In the genomic region with DNA sequence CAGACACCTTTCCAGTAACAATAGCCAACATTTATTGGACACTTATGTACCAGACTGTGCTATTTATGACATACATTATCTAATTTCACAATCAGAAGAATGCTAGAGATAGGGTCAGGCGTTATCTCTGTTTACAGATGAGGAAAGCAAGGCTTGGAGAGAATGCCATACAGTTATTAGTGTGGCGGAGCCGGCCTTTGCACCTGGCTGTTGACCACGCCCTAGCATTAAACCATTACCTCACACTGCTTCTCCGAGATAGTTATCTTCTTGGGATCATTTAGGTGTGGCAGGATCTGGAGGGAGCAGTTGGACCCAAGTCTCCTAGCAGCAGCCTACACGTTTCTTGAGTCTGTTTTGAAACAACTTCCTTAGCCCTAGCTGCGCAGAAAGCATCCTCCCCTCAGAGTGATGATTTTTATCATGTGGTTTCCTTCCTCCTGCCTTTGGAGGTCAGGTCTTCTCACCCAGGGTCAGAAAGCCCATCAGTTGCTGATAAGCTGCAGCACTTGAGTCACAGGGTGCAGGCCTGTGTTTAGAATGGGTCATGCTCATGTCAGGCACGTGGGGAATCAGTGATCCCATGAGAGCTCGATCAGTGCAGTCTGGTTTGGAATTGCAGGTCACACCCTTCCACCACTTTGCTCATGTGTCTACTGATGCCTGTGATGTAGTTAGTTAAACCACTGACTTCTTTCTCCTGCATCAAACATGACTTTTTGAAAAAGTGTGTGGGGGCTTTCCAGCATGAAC, we compare ENCODE assay signal across 8 cellular contexts.
DNase-seq lines count a peak whose midpoint lies in the region; ATAC-seq and TF ChIP-seq lines count a peak whose summit lies in the region.

No MANE protein-coding gene starts in this region.

- H3K4me1 ChIP-seq in CD4-positive, CD25-positive, alpha-beta regulatory T cell (ENCODE audit: control insufficient read depth, insufficient read depth, low read length, poor library complexity, severe bottlenecking): peaks cover 100% of the 10 kb centered on the region
- H3K4me1 ChIP-seq in foreskin keratinocyte: peaks cover 76% of the 10 kb centered on the region

- ATAC-seq in CD4-positive, CD25-positive, alpha-beta regulatory T cell (ENCODE audit: low read depth in 2 of 2): peak; percentile 74 to 77
- peak; percentile 44 for ATAC-seq in GM21619 (IDR thresholded peaks at IDR 0.05; ENCODE audit: unreplicated experiment)
- peak; percentile 64 for ATAC-seq in activated CD8-positive, alpha-beta T cell treated with anti-CD3 and anti-CD28 coated beads, Interleukin-2, amount 10 ng/mL, durations not matched to agents 7 days and 5 days
- ATAC-seq in foreskin keratinocyte: peak; percentile 10

- H3K27ac Mint-ChIP-seq in CD4-positive, CD25-positive, alpha-beta regulatory T cell: peak overlapping the region; percentile 94 to 100 (median 97)
- H3K27ac Mint-ChIP-seq in activated CD8-positive, alpha-beta T cell treated with anti-CD3 and anti-CD28 coated beads, Interleukin-2, amount 10 ng/mL, durations not matched to agents 7 days and 5 days: peak overlapping the region; percentile 84

- peaks cover 12% of the 10 kb centered on the region for H3K36me3 Mint-ChIP-seq in CD4-positive, CD25-positive, alpha-beta regulatory T cell
- H3K36me3 Mint-ChIP-seq in activated CD8-positive, alpha-beta T cell treated with anti-CD3 and anti-CD28 coated beads, Interleukin-2, amount 10 ng/mL, durations not matched to agents 7 days and 5 days (ENCODE audit: low read depth): peaks cover 39% of the 10 kb centered on the region

- no peaks in the 10 kb centered on the region for H3K36me3 ChIP-seq in CD4-positive, CD25-positive, alpha-beta regulatory T cell (ENCODE audit: control insufficient read depth, insufficient read depth, low read length)

- no peak for TF ChIP-seq POLR2A in NB4 (IDR thresholded peaks at IDR 0.05; ENCODE audit: extremely low read depth, insufficient read length)

- CTCF ChIA-PET in activated CD8-positive, alpha-beta T cell treated with anti-CD3 and anti-CD28 coated beads, Interleukin-2, amount 10 ng/mL, durations not matched to agents 7 days and 5 days (lab: Charles Lee): interaction anchor here (0.8 to 8.8 kb wide), 9 partner anchors 13 to 83 kb away, joined by 3 to 116 read pairs (median 3); no protein-coding TSS in a partner anchor

- H3K27me3 ChIP-seq in CD4-positive, CD25-positive, alpha-beta regulatory T cell (ENCODE audit: control insufficient read depth, insufficient read depth, low read length): no peaks in the 10 kb centered on the region
- no peaks in the 10 kb centered on the region for H3K27me3 ChIP-seq in foreskin keratinocyte

- H3K9me3 ChIP-seq in CD4-positive, CD25-positive, alpha-beta regulatory T cell (ENCODE audit: control insufficient read depth in 2 of 2, low read length in 2 of 2): no peaks in the 10 kb centered on the region

- peak; percentile 70 to 91 (median 82) for DNase-seq in CD4-positive, CD25-positive, alpha-beta regulatory T cell
- DNase-seq in NB4 (ENCODE audit: low read depth) (peak; percentile 94), foreskin keratinocyte (peak; percentile 66 to 82), C1 segment of cervical spinal cord (lab: John Stamatoyannopoulos, UW) (no peak), foreskin fibroblast (no peak)
- DNase-seq in activated CD8-positive, alpha-beta T cell treated with anti-CD3 and anti-CD28 coated beads, Interleukin-2, amount 10 ng/mL, durations not matched to agents 7 days and 5 days: peak; percentile 76
- peak; percentile 51 for DNase-seq in stimulated activated CD8-positive, alpha-beta memory T cell treated with anti-CD3 and anti-CD28 coated beads, Interleukin-12 subunit alpha, Interleukin-12 subunit beta, amount 100 ng/mL, for 1 hour (ENCODE audit: low read depth)

- H3K4me1 Mint-ChIP-seq in CD4-positive, CD25-positive, alpha-beta regulatory T cell: peaks cover 39 to 100% (median 90%) of the 10 kb centered on the region in 4 donors
- peaks cover 96% of the 10 kb centered on the region for H3K4me1 Mint-ChIP-seq in activated CD8-positive, alpha-beta T cell treated with anti-CD3 and anti-CD28 coated beads, Interleukin-2, amount 10 ng/mL, durations not matched to agents 7 days and 5 days (ENCODE audit: low read depth)

- peak overlapping the region; percentile 93 for H3K4me3 ChIP-seq in CD4-positive, CD25-positive, alpha-beta regulatory T cell (ENCODE audit: low read depth, low read length)
- H3K4me3 ChIP-seq in NB4 (ENCODE audit: low read depth, low read length) (peak overlapping the region; percentile 21), foreskin fibroblast (ENCODE audit: low read depth in 1 of 2, low read length in 2 of 2) (no peak overlapping the region)

- no peak for TF ChIP-seq CTCF in NB4 (IDR thresholded peaks at IDR 0.05; ENCODE audit: low read depth, low read length)
- no peak for TF ChIP-seq CTCF in foreskin keratinocyte (conservative IDR thresholded peaks at IDR 0.05)
- TF ChIP-seq CTCF in foreskin fibroblast (IDR thresholded peaks at IDR 0.05; ENCODE audit: low read depth, low read length): no peak

- H3K27ac ChIP-seq in CD4-positive, CD25-positive, alpha-beta regulatory T cell (ENCODE audit: insufficient read depth, low read length, poor library complexity, severe bottlenecking): peak overlapping the region; percentile 96
- peak overlapping the region; percentile 99 for H3K27ac ChIP-seq in foreskin keratinocyte

- H3K4me3 Mint-ChIP-seq in CD4-positive, CD25-positive, alpha-beta regulatory T cell: peak overlapping the region; percentile 89 to 92 (median 91)
- peak overlapping the region; percentile 72 for H3K4me3 Mint-ChIP-seq in activated CD8-positive, alpha-beta T cell treated with anti-CD3 and anti-CD28 coated beads, Interleukin-2, amount 10 ng/mL, durations not matched to agents 7 days and 5 days

- H3K27me3 Mint-ChIP-seq in CD4-positive, CD25-positive, alpha-beta regulatory T cell: no peaks in the 10 kb centered on the region
- no peaks in the 10 kb centered on the region for H3K27me3 Mint-ChIP-seq in activated CD8-positive, alpha-beta T cell treated with anti-CD3 and anti-CD28 coated beads, Interleukin-2, amount 10 ng/mL, durations not matched to agents 7 days and 5 days (ENCODE audit: low read depth)

- POLR2A ChIA-PET in activated CD8-positive, alpha-beta T cell treated with anti-CD3 and anti-CD28 coated beads, Interleukin-2, amount 10 ng/mL, durations not matched to agents 7 days and 5 days (lab: Charles Lee): interaction anchor here (0.6 to 9.1 kb wide), 6 partner anchors 8 to 71 kb away, joined by 3 to 258 read pairs (median 4); no protein-coding TSS in a partner anchor

- H3K9me3 Mint-ChIP-seq in CD4-positive, CD25-positive, alpha-beta regulatory T cell: no peaks in the 10 kb centered on the region
- no peaks in the 10 kb centered on the region for H3K9me3 Mint-ChIP-seq in activated CD8-positive, alpha-beta T cell treated with anti-CD3 and anti-CD28 coated beads, Interleukin-2, amount 10 ng/mL, durations not matched to agents 7 days and 5 days (ENCODE audit: insufficient read depth)

Comparison
In these comparisons a context has a peak if more than half of its experiments do, and no peak if none do; other contexts are left out.
1. ATAC-seq: peak in every context shown above with its lines; median percentile 76 in CD4-positive, CD25-positive, alpha-beta regulatory T cell; 64 in activated CD8-positive, alpha-beta T cell treated with anti-CD3 and anti-CD28 coated beads, Interleukin-2, amount 10 ng/mL, durations not matched to agents 7 days and 5 days; 44 in GM21619; 10 in foreskin keratinocyte.
2. DNase-seq: peak in CD4-positive, CD25-positive, alpha-beta regulatory T cell (3 of 3), NB4 (single experiment), activated CD8-positive, alpha-beta T cell treated with anti-CD3 and anti-CD28 coated beads, Interleukin-2, amount 10 ng/mL, durations not matched to agents 7 days and 5 days (single experiment), foreskin keratinocyte (2 of 2) and stimulated activated CD8-positive, alpha-beta memory T cell treated with anti-CD3 and anti-CD28 coated beads, Interleukin-12 subunit alpha, Interleukin-12 subunit beta, amount 100 ng/mL, for 1 hour (single experiment); none in C1 segment of cervical spinal cord (0 of 14) and foreskin fibroblast (0 of 2).
3. H3K4me3 ChIP-seq: peak in CD4-positive, CD25-positive, alpha-beta regulatory T cell (single experiment) and NB4 (single experiment); none in foreskin fibroblast (0 of 2).